In genomic region chr17:37813753-37814152, GRCh38 we compare ENCODE assay signal across 15 cellular contexts.
DNase-seq lines count a peak whose midpoint lies in the region; ATAC-seq and TF ChIP-seq lines count a peak whose summit lies in the region.
"Had no signal": no experiment of that assay in that cellular context is flagged by ENCODE, and none has a peak within 500 bp of the region (broad histone marks: within the 10 kb centered on the region; RNA-seq: fewer than 3 reads in every experiment).

No MANE protein-coding gene starts in this region.

- H3K4me1 Mint-ChIP-seq in nephron, result no peaks in the 10 kb centered on the region

- peaks cover 4% of the 10 kb centered on the region for H3K27me3 Mint-ChIP-seq in nephron (ENCODE audit: low read depth)

- H3K4me3 Mint-ChIP-seq in nephron, result no peak overlapping the region
- H3K4me3 Mint-ChIP-seq: CD8-positive, alpha-beta T cell; nephron progenitor cell had no signal

- TF ChIP-seq CTCF in nephron (IDR thresholded peaks at IDR 0.05; ENCODE audit: unreplicated experiment in 3 of 3), result no peak

- H3K36me3 Mint-ChIP-seq in nephron (ENCODE audit: low read depth), result peaks cover 4% of the 10 kb centered on the region
- H3K36me3 Mint-ChIP-seq: CD8-positive, alpha-beta T cell had no signal

- peak; percentile 21 for DNase-seq in Ammon's horn (ENCODE audit: low spot score)
- DNase-seq in M059J (ENCODE audit: low read depth), result peak; percentile 84
- peak; percentile 64 for DNase-seq in dedifferentiated amniotic fluid mesenchymal stem cell (ENCODE audit: extremely low spot score)
- DNase-seq in NCI-H128 (lab: John Stamatoyannopoulos, UW; ENCODE audit: unreplicated experiment), result no peak
- no peak for DNase-seq in activated naive CD4-positive, alpha-beta T cell treated with Interleukin-2 at 50 U/mL for 16 hours
- DNase-seq: activated T-cell treated with anti-CD3 and anti-CD28 coated beads, Interleukin-2, amount 50 U/mL, for 1 hour; CD8-positive, alpha-beta T cell; islet precursor cell; nephron progenitor cell; RPMI8226; spleen; upper lobe of left lung had no signal

- ATAC-seq in GM21381 (IDR thresholded peaks at IDR 0.05; ENCODE audit: unreplicated experiment) (no peak), GM19452 (IDR thresholded peaks at IDR 0.05; ENCODE audit: unreplicated experiment) (no peak)
- ATAC-seq: CD8-positive, alpha-beta T cell had no signal

- H3K9me3 Mint-ChIP-seq in nephron, result peaks cover 9% of the 10 kb centered on the region
- H3K9me3 Mint-ChIP-seq: CD8-positive, alpha-beta T cell had no signal

- H3K27ac Mint-ChIP-seq in nephron, result peak overlapping the region in 2 of 3 experiments; percentile 22 to 26
- H3K27ac Mint-ChIP-seq: CD8-positive, alpha-beta T cell; nephron progenitor cell had no signal

Comparison
In these comparisons a context has a peak if more than half of its experiments do, and no peak if none do; other contexts are left out.
1. DNase-seq: peak in Ammon's horn (single experiment), M059J (single experiment) and dedifferentiated amniotic fluid mesenchymal stem cell (single experiment); none in NCI-H128 (single experiment) and activated naive CD4-positive, alpha-beta T cell treated with Interleukin-2 at 50 U/mL for 16 hours (single experiment).